10 cellular contexts compared by ENCODE assay signal in the genomic region with DNA sequence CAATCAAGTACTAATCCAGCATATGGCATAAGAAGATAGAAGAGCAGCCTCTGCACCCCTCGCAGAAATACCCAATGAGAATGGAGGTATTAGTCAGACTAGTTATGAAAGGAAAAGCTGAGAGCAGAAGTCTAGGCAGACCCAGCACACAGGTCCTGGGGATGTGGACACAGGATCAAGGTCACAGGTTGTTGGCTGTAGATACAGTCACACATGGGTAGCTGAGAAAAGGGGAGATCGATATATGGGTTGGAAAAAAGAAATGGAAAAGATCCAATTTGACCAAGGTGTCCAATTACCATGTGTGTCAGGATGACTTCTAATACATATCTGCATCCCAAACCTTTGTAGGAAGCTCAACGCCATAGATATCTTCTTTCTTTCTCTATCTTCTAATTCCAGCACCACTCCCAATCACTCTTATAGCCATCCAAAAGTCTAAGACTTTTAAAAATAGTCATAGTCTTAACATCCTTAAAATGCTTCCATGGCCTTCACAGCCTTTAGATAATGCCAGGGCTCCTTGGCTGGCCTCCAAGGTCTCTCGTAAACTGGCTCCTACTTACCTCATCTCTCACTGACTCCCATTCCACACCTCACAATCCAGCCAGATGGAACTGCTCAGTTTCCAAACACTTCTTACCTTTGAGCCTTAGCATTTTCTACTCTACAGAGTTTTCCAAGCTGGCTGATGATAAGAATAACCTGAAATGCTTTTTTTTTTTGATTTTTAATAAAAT.
"Had no signal": no experiment of that assay in that cellular context is flagged by ENCODE, and none has a peak within 500 bp of the region (broad histone marks: within the 10 kb centered on the region; RNA-seq: fewer than 3 reads in every experiment).

No MANE protein-coding gene starts in this region.

- DNase-seq: activated B cell treated with CpG ODN at 0.5 μM for 24 hours; activated CD4-positive, alpha-beta T cell treated with anti-CD3 and anti-CD28 coated beads, Interleukin-2, amount 10 ng/mL, durations not matched to agents 7 days and 5 days; activated CD8-positive, alpha-beta memory T cell treated with anti-CD3 and anti-CD28 coated beads for 24 hours; activated naive CD4-positive, alpha-beta T cell treated with anti-CD3 and anti-CD28 coated beads, Interleukin-2, amount 50 U/mL, for 16 hours; activated T-cell treated with anti-CD3 and anti-CD28 coated beads for 4 hours; cortex of kidney; effector memory CD4-positive, alpha-beta T cell; nephron progenitor cell; stimulated activated CD4-positive, alpha-beta T cell treated with anti-CD3 and anti-CD28 coated beads, Interleukin-15, amount 100 ng/mL, for 24 hours; stimulated activated CD4-positive, alpha-beta T cell treated with anti-CD3 and anti-CD28 coated beads, Interleukin-4, amount 100 ng/mL, for 24 hours had no signal
